In genomic region chr4:2040391-2041233, GRCh38 we compare ENCODE assay signal across 8 cellular contexts. TPM values are rescaled to one million over a fixed set of nuclear protein-coding genes. Genes with fewer than 3 reads are reported as not detected.
DNase-seq lines count a peak whose midpoint lies in the region; ATAC-seq and TF ChIP-seq lines count a peak whose summit lies in the region.

No MANE protein-coding gene starts in this region.

- H3K36me3 ChIP-seq in Panc1 (ENCODE audit: control insufficient read depth, insufficient read depth, low read length), result no peaks in the 10 kb centered on the region

- H3K4me1 ChIP-seq in Panc1 (ENCODE audit: control insufficient read depth, insufficient read depth, low read length), result no peaks in the 10 kb centered on the region

- ATAC-seq in Panc1 (peak; percentile 23; the same call in 1 of the 2 replicates), HG03139 (IDR thresholded peaks at IDR 0.05; ENCODE audit: unreplicated experiment) (no peak), HG02981 (IDR thresholded peaks at IDR 0.05; ENCODE audit: unreplicated experiment) (no peak)

- H3K27me3 Mint-ChIP-seq in progenitor cell of endocrine pancreas, result peaks cover 34% of the 10 kb centered on the region

- in situ Hi-C loops in Panc1 (cut with HindIII; ENCODE audit: low pct_unique_long_range_greater_than_20kb, low sequenced_read_pairs), result no loop called here

- H3K27ac ChIP-seq in Panc1 (ENCODE audit: low read length), result no peak overlapping the region

- H3K4me3 ChIP-seq in Panc1 (ENCODE audit: low read depth in 2 of 2, low read length in 2 of 2), result peak overlapping the region; percentile 67
- peak overlapping the region; percentile 81 for H3K4me3 ChIP-seq in fibroblast of villous mesenchyme (ENCODE audit: low read depth, low read length)

- DNase-seq in GM03348 (ENCODE audit: low spot score) (peak; percentile 26), Panc1 (ENCODE audit: low read depth, low spot score) (no peak), fibroblast of villous mesenchyme (ENCODE audit: low read depth) (no peak), progenitor cell of endocrine pancreas (ENCODE audit: low spot score, unreplicated experiment) (no peak), NCI-H2196 (lab: John Stamatoyannopoulos, UW; ENCODE audit: unreplicated experiment) (no peak), dermis blood vessel endothelial cell (no peak)

- intact Hi-C loops in Panc1 (cut with micrococcal nuclease; ENCODE audit: unreplicated experiment), result no loop called here

- no peaks in the 10 kb centered on the region for H3K4me1 Mint-ChIP-seq in progenitor cell of endocrine pancreas (ENCODE audit: low read depth)

- no peaks in the 10 kb centered on the region for H3K9me3 Mint-ChIP-seq in progenitor cell of endocrine pancreas (ENCODE audit: low read depth)

- H3K9me3 ChIP-seq in Panc1 (ENCODE audit: control insufficient read depth, insufficient read depth, low read depth, low read length), result no peaks in the 10 kb centered on the region

- TF ChIP-seq CTCF in Panc1 (IDR thresholded peaks at IDR 0.05), result no peak
- TF ChIP-seq CTCF in fibroblast of villous mesenchyme (IDR thresholded peaks at IDR 0.05; ENCODE audit: insufficient read depth, low read depth, low read length), result no peak
- TF ChIP-seq CTCF in progenitor cell of endocrine pancreas (IDR thresholded peaks at IDR 0.05; ENCODE audit: unreplicated experiment), result no peak

- peak overlapping the region; percentile 55 for H3K4me3 Mint-ChIP-seq in progenitor cell of endocrine pancreas (ENCODE audit: low read depth)

- H3K27me3 ChIP-seq in Panc1 (ENCODE audit: control insufficient read depth, insufficient read depth, low read length), result no peaks in the 10 kb centered on the region

- POLR2A ChIA-PET in Panc1 (lab: Charles Lee), result interaction anchor here (0.6 kb wide), 2 partner anchors 31 to 999 kb away, joined by 3 to 4 read pairs; no protein-coding TSS in a partner anchor

- H3K27ac Mint-ChIP-seq in progenitor cell of endocrine pancreas, result no peak overlapping the region

- no TSS peak for BruUV-seq in Panc1 (replicated peaks; lab: Mats Ljungman, UMichigan)

- CTCF ChIA-PET in Panc1 (lab: Charles Lee), result no interaction called here

- H3K36me3 Mint-ChIP-seq in progenitor cell of endocrine pancreas (ENCODE audit: insufficient read depth), result no peaks in the 10 kb centered on the region

RNA-seq across cellular contexts. Expression of gene NAT8L, which starts 18.5 kb away (rescaled TPM):
- total RNA-seq in Panc1 (2021; ENCODE audit: unreplicated experiment), result 16.6 TPM
- 25.9 TPM for polyA plus RNA-seq in Panc1 (2012; ENCODE audit: insufficient read length)
- total RNA-seq in fibroblast of villous mesenchyme, result under 0.01 TPM in 2 replicates
- 20.7 and 21.8 TPM in 2 replicates for total RNA-seq in progenitor cell of endocrine pancreas
- under 0.01 TPM in 2 replicates for total RNA-seq in dermis blood vessel endothelial cell

RNA-seq across cellular contexts. Expression of gene NELFA, which starts 31.8 kb away (rescaled TPM):
- total RNA-seq in Panc1 (2021; ENCODE audit: unreplicated experiment), result 27.0 TPM
- polyA plus RNA-seq in Panc1 (2012; ENCODE audit: insufficient read length), result 40.7 TPM
- total RNA-seq in fibroblast of villous mesenchyme, result 17.7 and 18.1 TPM in 2 replicates
- 52.5 and 54.2 TPM in 2 replicates for total RNA-seq in progenitor cell of endocrine pancreas
- 13.8 and 17.0 TPM in 2 replicates for total RNA-seq in dermis blood vessel endothelial cell

Comparison
In these comparisons a context has a peak if more than half of its experiments do, and no peak if none do; other contexts are left out.
1. RNA of gene NAT8L, which starts 18.5 kb away (total RNA-seq): 20.7 to 21.8 TPM in progenitor cell of endocrine pancreas and 16.6 TPM in Panc1 (single experiment); under 0.01 TPM in fibroblast of villous mesenchyme and under 0.01 TPM in dermis blood vessel endothelial cell; every median in the first group is over 10 times any median in the second.